ENCODE assay signal across 8 cellular contexts in genomic region chr1:58546520-58547308, GRCh38. TPM values are rescaled to one million over a fixed set of nuclear protein-coding genes. Genes with fewer than 3 reads are reported as not detected.
DNase-seq lines count a peak whose midpoint lies in the region; ATAC-seq and TF ChIP-seq lines count a peak whose summit lies in the region.

Gene OMA1 (minus strand): TSS chr1:58546726. CDS start chr1:58539294, 7,432 bp downstream.

- no peaks in the 10 kb centered on the region for H3K9me3 Mint-ChIP-seq in endodermal cell

- H3K9ac ChIP-seq in NT2/D1 (ENCODE audit: insufficient read length, low read depth) (peak within 1 kb of the TSS; percentile 86), endodermal cell (ENCODE audit: extremely low read depth, low read length, poor library complexity, severe bottlenecking) (peak within 1 kb of the TSS; percentile 79)

- peak within 1 kb of the TSS; percentile 73 for H3K4me3 ChIP-seq in NT2/D1 (ENCODE audit: insufficient read length, low read depth)
- H3K4me3 ChIP-seq in endodermal cell (ENCODE audit: low read length): peak within 1 kb of the TSS; percentile 91
- H3K4me3 ChIP-seq in mesodermal cell (ENCODE audit: extremely low read depth, insufficient read depth, low read length, poor library complexity, severe bottlenecking): peak within 1 kb of the TSS; percentile 53

- TF ChIP-seq CTCF in endodermal cell (conservative IDR thresholded peaks at IDR 0.05): peak; percentile 98

- WGBS in endodermal cell (ENCODE audit: insufficient coverage in 1 of 2, insufficient read length in 1 of 2), 2 experiments: 3 to 6% methylated on average over 31 to 45 of the region's 46 CpGs
- 1 to 2% methylated on average over 33 to 36 of the region's 46 CpGs for WGBS in mesodermal cell (ENCODE audit: insufficient coverage in 2 of 2), 2 experiments

- H3K36me3 Mint-ChIP-seq in endodermal cell (ENCODE audit: low read depth): no peaks in the 10 kb centered on the region

- H3K4me3 Mint-ChIP-seq in endodermal cell: peak within 1 kb of the TSS; percentile 82

- H3K4me1 ChIP-seq in NT2/D1 (ENCODE audit: insufficient read depth, insufficient read length) (no peaks in the 10 kb centered on the region), endodermal cell (ENCODE audit: control insufficient read depth, insufficient read depth, low read length) (peaks cover 7% of the 10 kb centered on the region), mesodermal cell (ENCODE audit: control insufficient read depth, insufficient read depth, low read length, poor library complexity, severe bottlenecking) (no peaks in the 10 kb centered on the region)

- peak within 1 kb of the TSS; percentile 95 for H3K27ac Mint-ChIP-seq in endodermal cell

- peak within 1 kb of the TSS; percentile 83 for H3K27ac ChIP-seq in endodermal cell (ENCODE audit: low read depth, low read length)
- peak within 1 kb of the TSS; percentile 96 for H3K27ac ChIP-seq in mesodermal cell (ENCODE audit: low read depth, low read length, severe bottlenecking)

- no peaks in the 10 kb centered on the region for H3K27me3 Mint-ChIP-seq in endodermal cell (ENCODE audit: insufficient read depth)

- H3K36me3 ChIP-seq in NT2/D1 (ENCODE audit: insufficient read depth, insufficient read length, low read length): no peaks in the 10 kb centered on the region
- no peaks in the 10 kb centered on the region for H3K36me3 ChIP-seq in endodermal cell (ENCODE audit: control insufficient read depth, insufficient read depth, low read length)
- H3K36me3 ChIP-seq in mesodermal cell (ENCODE audit: control insufficient read depth, insufficient read depth, low read length): no peaks in the 10 kb centered on the region

- ATAC-seq in GM21367 (IDR thresholded peaks at IDR 0.05; ENCODE audit: unreplicated experiment): peak; percentile 95

- peak; percentile 93 for DNase-seq in Caki2 (ENCODE audit: low read depth)
- DNase-seq in HUDEP-2 (lab: John Stamatoyannopoulos, UW; ENCODE audit: unreplicated experiment in 76 of 76): peak in 75 of 76 experiments; percentile 23 to 96 (median 91)
- peak; percentile 99 for DNase-seq in NT2/D1 (ENCODE audit: low read depth, low spot score)
- DNase-seq in activated CD8-positive, alpha-beta memory T cell treated with anti-CD3 and anti-CD28 coated beads, Interleukin-2, amount 50 U/mL, for 1 hour (ENCODE audit: extremely low read depth): peak; percentile 83
- DNase-seq in endodermal cell: peak; percentile 99
- peak; percentile 97 to 98 for DNase-seq in stimulated activated CD8-positive, alpha-beta memory T cell treated with anti-CD3 and anti-CD28 coated beads, Interleukin-15, amount 100 ng/mL, for 48 hours (ENCODE audit: low read depth in 2 of 2)

- H3K4me1 Mint-ChIP-seq in endodermal cell: peaks cover 38% of the 10 kb centered on the region

- H3K9me3 ChIP-seq in NT2/D1 (ENCODE audit: insufficient read depth, low read length): no peaks in the 10 kb centered on the region
- no peaks in the 10 kb centered on the region for H3K9me3 ChIP-seq in endodermal cell (ENCODE audit: control insufficient read depth, low read length)
- no peaks in the 10 kb centered on the region for H3K9me3 ChIP-seq in mesodermal cell (ENCODE audit: control insufficient read depth, low read length)

- H3K27me3 ChIP-seq in NT2/D1 (ENCODE audit: insufficient read depth, insufficient read length): no peaks in the 10 kb centered on the region
- no peaks in the 10 kb centered on the region for H3K27me3 ChIP-seq in endodermal cell (ENCODE audit: control insufficient read depth, insufficient read depth, low read length, poor library complexity, severe bottlenecking)

- in situ Hi-C loops in Caki2 (cut with HindIII; ENCODE audit: low pct_unique_long_range_greater_than_20kb, low sequenced_read_pairs): no loop called here

RNA-seq across cellular contexts. Expression of gene OMA1, which starts in this region (rescaled TPM):
- total RNA-seq in Caki2 (2014; rRNA removed; shearing (Covaris generic); ENCODE audit: low replicate concordance): 20.3 and 93.6 TPM in 2 replicates
- 10 to 100 TPM; 13.0 to 18.4 TPM for total RNA-seq in endodermal cell
- polyA plus RNA-seq in endodermal cell (2013, experiment 1 of 2): 10.7 TPM
- 12.9 TPM for polyA plus RNA-seq in endodermal cell (2013, experiment 2 of 2)
- 6.0 TPM for polyA plus RNA-seq in mesodermal cell (2013, experiment 1 of 2)
- polyA plus RNA-seq in mesodermal cell (2013, experiment 2 of 2): 11.5 TPM

Comparison
In these comparisons a context has a peak if more than half of its experiments do, and no peak if none do; other contexts are left out.
1. Peak in every context shown above with its lines: DNase-seq, ATAC-seq, H3K4me3 ChIP-seq and H3K27ac ChIP-seq.